In genomic region chr2:117523267-117523666, GRCh38 we compare ENCODE assay signal across 8 cellular contexts.
DNase-seq lines count a peak whose midpoint lies in the region; ATAC-seq and TF ChIP-seq lines count a peak whose summit lies in the region.

No MANE protein-coding gene starts in this region.

- DNase-seq in NAMALWA (ENCODE audit: low spot score) (peak; percentile 36), NCI-H82 (lab: John Stamatoyannopoulos, UW) (peak; percentile 78), left ventricle myocardium inferior (peak; percentile 66), testis (peak; percentile 32), A172 (ENCODE audit: low spot score) (no peak), NK-92 (lab: John Stamatoyannopoulos, UW; ENCODE audit: unreplicated experiment) (no peak), WTC11 (ENCODE audit: low spot score) (no peak)
- no peak for DNase-seq in activated T-helper 1 cell treated with anti-CD3 and anti-CD28 coated beads, Interleukin-12 subunit alpha, Interleukin-12 subunit beta, Interleukin-2, Interleukin-4 antibody, amounts not matched to agents 30 ng/mL and 10 ng/mL and 1 ng/mL, durations not matched to agents 14 hours and 24 hours and 36 hours (ENCODE audit: low spot score)

- TF ChIP-seq POLR2A in testis (IDR thresholded peaks at IDR 0.05): no peak

- no peak overlapping the region for H3K27ac Mint-ChIP-seq in WTC11
- H3K27ac Mint-ChIP-seq in activated T-helper 1 cell treated with anti-CD3 and anti-CD28 coated beads, Interleukin-12 subunit alpha, Interleukin-12 subunit beta, Interleukin-2, Interleukin-4 antibody, amounts not matched to agents 30 ng/mL and 10 ng/mL and 1 ng/mL, durations not matched to agents 14 hours and 24 hours and 36 hours: no peak overlapping the region

- 8 to 33% methylated on average over 2 of the region's 2 CpGs for WGBS in testis, 2 donors

- H3K9me3 Mint-ChIP-seq in WTC11: peaks cover 10% of the 10 kb centered on the region
- H3K9me3 Mint-ChIP-seq in activated T-helper 1 cell treated with anti-CD3 and anti-CD28 coated beads, Interleukin-12 subunit alpha, Interleukin-12 subunit beta, Interleukin-2, Interleukin-4 antibody, amounts not matched to agents 30 ng/mL and 10 ng/mL and 1 ng/mL, durations not matched to agents 14 hours and 24 hours and 36 hours: peaks cover 7% of the 10 kb centered on the region

- H3K36me3 Mint-ChIP-seq in WTC11: peaks cover 10% of the 10 kb centered on the region
- H3K36me3 Mint-ChIP-seq in activated T-helper 1 cell treated with anti-CD3 and anti-CD28 coated beads, Interleukin-12 subunit alpha, Interleukin-12 subunit beta, Interleukin-2, Interleukin-4 antibody, amounts not matched to agents 30 ng/mL and 10 ng/mL and 1 ng/mL, durations not matched to agents 14 hours and 24 hours and 36 hours (ENCODE audit: low read depth): no peaks in the 10 kb centered on the region

- CTCF ChIA-PET in WTC11 (lab: Charles Lee): no interaction called here

- POLR2A ChIA-PET in WTC11 (lab: Charles Lee): no interaction called here

- H3K4me3 ChIP-seq in left ventricle myocardium inferior (no peak overlapping the region), testis (no peak overlapping the region)

- no peaks in the 10 kb centered on the region for H3K27me3 ChIP-seq in left ventricle myocardium inferior (ENCODE audit: low read depth)
- no peaks in the 10 kb centered on the region for H3K27me3 ChIP-seq in testis

- H3K27ac ChIP-seq in left ventricle myocardium inferior (replicated peaks): no peak overlapping the region
- no peak overlapping the region for H3K27ac ChIP-seq in testis

- no peaks in the 10 kb centered on the region for H3K27me3 Mint-ChIP-seq in WTC11 (ENCODE audit: low read depth)
- no peaks in the 10 kb centered on the region for H3K27me3 Mint-ChIP-seq in activated T-helper 1 cell treated with anti-CD3 and anti-CD28 coated beads, Interleukin-12 subunit alpha, Interleukin-12 subunit beta, Interleukin-2, Interleukin-4 antibody, amounts not matched to agents 30 ng/mL and 10 ng/mL and 1 ng/mL, durations not matched to agents 14 hours and 24 hours and 36 hours (ENCODE audit: insufficient read depth)

- no peak overlapping the region for H3K4me3 Mint-ChIP-seq in WTC11
- no peak overlapping the region for H3K4me3 Mint-ChIP-seq in activated T-helper 1 cell treated with anti-CD3 and anti-CD28 coated beads, Interleukin-12 subunit alpha, Interleukin-12 subunit beta, Interleukin-2, Interleukin-4 antibody, amounts not matched to agents 30 ng/mL and 10 ng/mL and 1 ng/mL, durations not matched to agents 14 hours and 24 hours and 36 hours

- intact Hi-C loops in left ventricle myocardium inferior (cut with micrococcal nuclease): no loop called here
- intact Hi-C loops in testis (cut with DNase I; ENCODE audit: low total_unique reads): no loop called here
- intact Hi-C loops in activated T-helper 1 cell treated with anti-CD3 and anti-CD28 coated beads, Interleukin-12 subunit alpha, Interleukin-12 subunit beta, Interleukin-2, Interleukin-4 antibody, amounts not matched to agents 30 ng/mL and 10 ng/mL and 1 ng/mL, durations not matched to agents 14 hours and 24 hours and 36 hours (cut with micrococcal nuclease): no loop called here

- H3K36me3 ChIP-seq in left ventricle myocardium inferior (no peaks in the 10 kb centered on the region), testis (ENCODE audit: low read depth, missing control alignments) (no peaks in the 10 kb centered on the region)

- no peak for TF ChIP-seq CTCF in left ventricle myocardium inferior (IDR thresholded peaks at IDR 0.05; ENCODE audit: borderline replicate concordance)
- no peak for TF ChIP-seq CTCF in testis (IDR thresholded peaks at IDR 0.05)
- no peak for TF ChIP-seq CTCF in WTC11 (IDR thresholded peaks at IDR 0.05)

- no peak for ATAC-seq in WTC11

- H3K4me1 ChIP-seq in left ventricle myocardium inferior: peaks cover 14% of the 10 kb centered on the region
- H3K4me1 ChIP-seq in testis: no peaks in the 10 kb centered on the region

- peaks cover 28% of the 10 kb centered on the region for H3K4me1 Mint-ChIP-seq in WTC11
- no peaks in the 10 kb centered on the region for H3K4me1 Mint-ChIP-seq in activated T-helper 1 cell treated with anti-CD3 and anti-CD28 coated beads, Interleukin-12 subunit alpha, Interleukin-12 subunit beta, Interleukin-2, Interleukin-4 antibody, amounts not matched to agents 30 ng/mL and 10 ng/mL and 1 ng/mL, durations not matched to agents 14 hours and 24 hours and 36 hours (ENCODE audit: low read depth)

- H3K9me3 ChIP-seq in left ventricle myocardium inferior (replicated peaks) (no peaks in the 10 kb centered on the region), testis (no peaks in the 10 kb centered on the region)

TF ChIP-seq in WTC11, 78 proteins besides CTCF, POLR2A, EP300 and RAD21 (continues in another document):
- TF ChIP-seq ZNF512 (CRISPR knock-in tag; IDR thresholded peaks at IDR 0.05; ENCODE audit: borderline replicate concordance) (no peak), TP53 (CRISPR knock-in tag; IDR thresholded peaks at IDR 0.05) (no peak), ZNF425 (CRISPR knock-in tag; conservative IDR thresholded peaks at IDR 0.05) (no peak), CREB1 (CRISPR knock-in tag; IDR thresholded peaks at IDR 0.05) (no peak), TCF7 (CRISPR knock-in tag; IDR thresholded peaks at IDR 0.05; ENCODE audit: low read depth) (no peak), SMAD4 (CRISPR knock-in tag; IDR thresholded peaks at IDR 0.05) (no peak), STAT6 (CRISPR knock-in tag; conservative IDR thresholded peaks at IDR 0.05; ENCODE audit: low read depth) (no peak), HMGXB4 (CRISPR knock-in tag; IDR thresholded peaks at IDR 0.05) (no peak), RELA (CRISPR knock-in tag; IDR thresholded peaks at IDR 0.05; ENCODE audit: borderline replicate concordance) (no peak), NR1H2 (CRISPR knock-in tag; IDR thresholded peaks at IDR 0.05) (no peak), ELF4 (CRISPR knock-in tag; IDR thresholded peaks at IDR 0.05; ENCODE audit: low read depth) (no peak)

Comparison
In these comparisons a context has a peak if more than half of its experiments do, and no peak if none do; other contexts are left out.
1. DNase-seq: peak in NAMALWA (single experiment), NCI-H82 (single experiment), left ventricle myocardium inferior (single experiment) and testis (single experiment); none in A172 (single experiment), NK-92 (single experiment), WTC11 (single experiment) and activated T-helper 1 cell treated with anti-CD3 and anti-CD28 coated beads, Interleukin-12 subunit alpha, Interleukin-12 subunit beta, Interleukin-2, Interleukin-4 antibody, amounts not matched to agents 30 ng/mL and 10 ng/mL and 1 ng/mL, durations not matched to agents 14 hours and 24 hours and 36 hours (single experiment).